ENCODE assay signal across 10 cellular contexts in genomic region chr3:194867270-194867983, GRCh38.
DNase-seq lines count a peak whose midpoint lies in the region; ATAC-seq and TF ChIP-seq lines count a peak whose summit lies in the region.
"Had no signal": no experiment of that assay in that cellular context is flagged by ENCODE, and none has a peak within 500 bp of the region (broad histone marks: within the 10 kb centered on the region; RNA-seq: fewer than 3 reads in every experiment).

No MANE protein-coding gene starts in this region.

- H3K27me3 ChIP-seq in Peyer's patch (no peaks in the 10 kb centered on the region), skeletal muscle tissue (ENCODE audit: control insufficient read depth in 3 of 3, insufficient read depth in 3 of 3, low read length in 3 of 3) (peaks cover 0 to 3% (median 0%) of the 10 kb centered on the region in 3 donors)
- no peaks in the 10 kb centered on the region for H3K27me3 ChIP-seq in CD8-positive, alpha-beta T cell (ENCODE audit: insufficient read depth, low read length)
- H3K27me3 ChIP-seq: SJSA1 had no signal

- peak overlapping the region in 1 of 3 donors; percentile 20 for H3K9ac ChIP-seq in skeletal muscle tissue (ENCODE audit: low read depth in 1 of 3, low read length in 3 of 3)

- DNase-seq in Peyer's patch: peak in 2 of 3 donors; percentile 61 to 68
- peak; percentile 76 for DNase-seq in cardiac septum (ENCODE audit: low spot score)
- no peak for DNase-seq in CD8-positive, alpha-beta T cell
- no peak for DNase-seq in SHP77 (lab: John Stamatoyannopoulos, UW)
- DNase-seq: activated CD4-positive, alpha-beta T cell treated with anti-CD3 and anti-CD28 coated beads for 36 hours had no signal

- H3K4me3 ChIP-seq in HEK293 (ENCODE audit: low read depth, low read length): no peak overlapping the region
- no peak overlapping the region for H3K4me3 ChIP-seq in Peyer's patch
- H3K4me3 ChIP-seq in skeletal muscle tissue (ENCODE audit: low read length in 3 of 3): peak overlapping the region in 2 of 3 donors; percentile 14 to 15
- H3K4me3 ChIP-seq in CD8-positive, alpha-beta T cell (ENCODE audit: low read depth, low read length): no peak overlapping the region
- H3K4me3 ChIP-seq: SJSA1, skin epidermis had no signal

- TF ChIP-seq POLR2A in Peyer's patch (IDR thresholded peaks at IDR 0.05): no peak

- H3K9me3 Mint-ChIP-seq in CD8-positive, alpha-beta T cell: no peaks in the 10 kb centered on the region
- H3K9me3 Mint-ChIP-seq in activated T-helper 17 cell treated with anti-CD3 and anti-CD28 coated beads, Interleukin-2, amount 50 U/mL, for 72 hours: no peaks in the 10 kb centered on the region

- H3K36me3 ChIP-seq in HEK293 (ENCODE audit: control insufficient read depth in 2 of 2, insufficient read depth in 1 of 2, low read length in 2 of 2) (no peaks in the 10 kb centered on the region), Peyer's patch (no peaks in the 10 kb centered on the region), skeletal muscle tissue (ENCODE audit: control insufficient read depth in 3 of 3, insufficient read depth in 3 of 3, low read length in 3 of 3) (no peaks in the 10 kb centered on the region)
- no peaks in the 10 kb centered on the region for H3K36me3 ChIP-seq in CD8-positive, alpha-beta T cell (ENCODE audit: insufficient read depth, low read length)
- H3K36me3 ChIP-seq: SJSA1 had no signal

- no peaks in the 10 kb centered on the region for H3K36me3 Mint-ChIP-seq in CD8-positive, alpha-beta T cell
- no peaks in the 10 kb centered on the region for H3K36me3 Mint-ChIP-seq in activated T-helper 17 cell treated with anti-CD3 and anti-CD28 coated beads, Interleukin-2, amount 50 U/mL, for 72 hours (ENCODE audit: low read depth)

- intact Hi-C loops in cardiac septum (cut with DNase I): loop anchor here (5.0 kb wide), 1 partner anchor 80 kb away; no protein-coding TSS in a partner anchor
- intact Hi-C loops in CD8-positive, alpha-beta T cell (cut with DNase I, micrococcal nuclease): no loop called here

- ATAC-seq in CD8-positive, alpha-beta T cell: no peak
- no peak for ATAC-seq in activated T-helper 17 cell treated with anti-CD3 and anti-CD28 coated beads, Interleukin-2, amount 50 U/mL, for 72 hours (replicated peaks)
- ATAC-seq: activated CD4-positive, alpha-beta T cell treated with anti-CD3 and anti-CD28 coated beads for 36 hours had no signal

- H3K4me1 ChIP-seq in HEK293 (ENCODE audit: control insufficient read depth, insufficient read depth, low read length) (peaks cover 3% of the 10 kb centered on the region; the same call in 1 of the 2 replicates), Peyer's patch (peaks cover 0 to 32% (median 8%) of the 10 kb centered on the region in 4 donors), skeletal muscle tissue (ENCODE audit: control insufficient read depth in 3 of 3, insufficient read depth in 3 of 3, low read length in 3 of 3) (peaks cover 22 to 29% (median 23%) of the 10 kb centered on the region in 3 donors)
- H3K4me1 ChIP-seq in CD8-positive, alpha-beta T cell (ENCODE audit: insufficient read depth, low read length): no peaks in the 10 kb centered on the region

- no peak overlapping the region for H3K4me3 Mint-ChIP-seq in CD8-positive, alpha-beta T cell
- no peak overlapping the region for H3K4me3 Mint-ChIP-seq in activated T-helper 17 cell treated with anti-CD3 and anti-CD28 coated beads, Interleukin-2, amount 50 U/mL, for 72 hours
- H3K4me3 Mint-ChIP-seq: activated CD4-positive, alpha-beta T cell treated with anti-CD3 and anti-CD28 coated beads for 36 hours had no signal

- TF ChIP-seq CTCF in HEK293 (tag by site-specific recombination; IDR thresholded peaks at IDR 0.05): no peak
- no peak for TF ChIP-seq CTCF in Peyer's patch (IDR thresholded peaks at IDR 0.05)
- TF ChIP-seq CTCF in CD8-positive, alpha-beta T cell (IDR thresholded peaks at IDR 0.05): no peak

- H3K9me3 ChIP-seq in HEK293 (ENCODE audit: control insufficient read depth, insufficient read depth, low read depth, low read length): no peaks in the 10 kb centered on the region
- H3K9me3 ChIP-seq in Peyer's patch: no peaks in the 10 kb centered on the region
- H3K9me3 ChIP-seq in skeletal muscle tissue (ENCODE audit: control insufficient read depth in 3 of 3, low read length in 3 of 3): peaks cover 3 to 5% (median 3%) of the 10 kb centered on the region in 3 donors
- H3K9me3 ChIP-seq in CD8-positive, alpha-beta T cell (ENCODE audit: low read length): no peaks in the 10 kb centered on the region
- H3K9me3 ChIP-seq: SJSA1 had no signal

- H3K27ac Mint-ChIP-seq in CD8-positive, alpha-beta T cell: no peak overlapping the region
- no peak overlapping the region for H3K27ac Mint-ChIP-seq in activated T-helper 17 cell treated with anti-CD3 and anti-CD28 coated beads, Interleukin-2, amount 50 U/mL, for 72 hours
- H3K27ac Mint-ChIP-seq: activated CD4-positive, alpha-beta T cell treated with anti-CD3 and anti-CD28 coated beads for 36 hours had no signal

- peaks cover 11% of the 10 kb centered on the region for H3K27me3 Mint-ChIP-seq in CD8-positive, alpha-beta T cell (ENCODE audit: low read depth)
- H3K27me3 Mint-ChIP-seq in activated T-helper 17 cell treated with anti-CD3 and anti-CD28 coated beads, Interleukin-2, amount 50 U/mL, for 72 hours: peaks cover 31% of the 10 kb centered on the region

- CTCF ChIA-PET in HEK293 (lab: Yijun Ruan, JAX): interaction anchor here (0.6 to 1.0 kb wide), 3 partner anchors 13 to 671 kb away, joined by 3 read pairs; partner anchors contain the start of gene LSG1
- CTCF ChIA-PET in CD8-positive, alpha-beta T cell (lab: Charles Lee): no interaction called here

- POLR2A ChIA-PET in HEK293 (lab: Yijun Ruan, JAX): no interaction called here
- POLR2A ChIA-PET in CD8-positive, alpha-beta T cell (lab: Charles Lee): no interaction called here

- H3K4me1 Mint-ChIP-seq in CD8-positive, alpha-beta T cell (ENCODE audit: low read depth): no peaks in the 10 kb centered on the region
- H3K4me1 Mint-ChIP-seq in activated T-helper 17 cell treated with anti-CD3 and anti-CD28 coated beads, Interleukin-2, amount 50 U/mL, for 72 hours: no peaks in the 10 kb centered on the region
- H3K4me1 Mint-ChIP-seq: activated CD4-positive, alpha-beta T cell treated with anti-CD3 and anti-CD28 coated beads for 36 hours had no signal

- H3K27ac ChIP-seq in HEK293 (ENCODE audit: extremely low read depth, low read depth, low read length) (no peak overlapping the region), Peyer's patch (peak overlapping the region in 2 of 4 donors; percentile 24 to 54), skeletal muscle tissue (ENCODE audit: low read depth, low read length) (peak overlapping the region; percentile 61)
- no peak overlapping the region for H3K27ac ChIP-seq in CD8-positive, alpha-beta T cell (ENCODE audit: low read depth, low read length)
- H3K27ac ChIP-seq: SJSA1 had no signal

TF ChIP-seq in HEK293, 187 proteins besides CTCF, POLR2A, EP300 and RAD21 (continues in another document):
- TF ChIP-seq KLF1 (tag by site-specific recombination; IDR thresholded peaks at IDR 0.05) (peak; percentile 44), WT1 (tag by site-specific recombination; IDR thresholded peaks at IDR 0.05) (no peak), ZFHX2 (tag by site-specific recombination; conservative IDR thresholded peaks at IDR 0.05) (0 out of 2 replicates have a peak, but pooled peaks have one; percentile 14)
- TF ChIP-seq, protein P1, sequence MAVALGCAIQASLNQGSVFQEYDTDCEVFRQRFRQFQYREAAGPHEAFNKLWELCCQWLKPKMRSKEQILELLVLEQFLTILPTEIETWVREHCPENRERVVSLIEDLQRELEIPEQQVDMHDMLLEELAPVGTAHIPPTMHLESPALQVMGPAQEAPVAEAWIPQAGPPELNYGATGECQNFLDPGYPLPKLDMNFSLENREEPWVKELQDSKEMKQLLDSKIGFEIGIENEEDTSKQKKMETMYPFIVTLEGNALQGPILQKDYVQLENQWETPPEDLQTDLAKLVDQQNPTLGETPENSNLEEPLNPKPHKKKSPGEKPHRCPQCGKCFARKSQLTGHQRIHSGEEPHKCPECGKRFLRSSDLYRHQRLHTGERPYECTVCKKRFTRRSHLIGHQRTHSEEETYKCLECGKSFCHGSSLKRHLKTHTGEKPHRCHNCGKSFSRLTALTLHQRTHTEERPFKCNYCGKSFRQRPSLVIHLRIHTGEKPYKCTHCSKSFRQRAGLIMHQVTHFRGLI (tag by site-specific recombination; IDR thresholded peaks at IDR 0.05): peak; percentile 90
- TF ChIP-seq, protein P2, sequence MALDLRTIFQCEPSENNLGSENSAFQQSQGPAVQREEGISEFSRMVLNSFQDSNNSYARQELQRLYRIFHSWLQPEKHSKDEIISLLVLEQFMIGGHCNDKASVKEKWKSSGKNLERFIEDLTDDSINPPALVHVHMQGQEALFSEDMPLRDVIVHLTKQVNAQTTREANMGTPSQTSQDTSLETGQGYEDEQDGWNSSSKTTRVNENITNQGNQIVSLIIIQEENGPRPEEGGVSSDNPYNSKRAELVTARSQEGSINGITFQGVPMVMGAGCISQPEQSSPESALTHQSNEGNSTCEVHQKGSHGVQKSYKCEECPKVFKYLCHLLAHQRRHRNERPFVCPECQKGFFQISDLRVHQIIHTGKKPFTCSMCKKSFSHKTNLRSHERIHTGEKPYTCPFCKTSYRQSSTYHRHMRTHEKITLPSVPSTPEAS (tag by site-specific recombination; IDR thresholded peaks at IDR 0.05): no peak

Comparison
In these comparisons a context has a peak if more than half of its experiments do, and no peak if none do; other contexts are left out.
1. H3K4me3 ChIP-seq: peak in skeletal muscle tissue (2 of 3); none in HEK293 (single experiment), Peyer's patch (0 of 4) and CD8-positive, alpha-beta T cell (single experiment).
2. DNase-seq: peak in Peyer's patch (2 of 3) and cardiac septum (single experiment); none in CD8-positive, alpha-beta T cell (0 of 7) and SHP77 (0 of 2).